ENCODE assay signal across 11 cellular contexts in the genomic region with DNA sequence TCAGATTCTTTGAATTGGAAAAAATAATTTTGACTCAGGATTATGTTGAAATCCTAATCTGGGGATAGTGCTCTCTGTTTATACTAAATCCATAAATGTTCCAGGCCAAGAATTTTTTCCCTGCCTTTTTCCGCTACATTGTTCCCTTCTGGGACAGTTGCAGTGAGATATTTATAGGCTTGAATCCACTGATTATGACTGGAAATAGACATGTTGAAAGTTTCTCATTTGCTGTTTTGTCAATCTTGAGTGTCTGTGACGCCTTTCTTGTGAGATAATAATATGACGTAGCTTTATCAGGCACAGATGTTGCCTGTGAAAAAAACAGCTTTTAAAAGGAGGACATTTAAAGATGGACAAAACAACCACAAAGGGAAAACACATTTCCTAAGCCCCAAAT.
DNase-seq lines count a peak whose midpoint lies in the region; ATAC-seq and TF ChIP-seq lines count a peak whose summit lies in the region.
"Had no signal": no experiment of that assay in that cellular context is flagged by ENCODE, and none has a peak within 500 bp of the region (broad histone marks: within the 10 kb centered on the region; RNA-seq: fewer than 3 reads in every experiment).

No MANE protein-coding gene starts in this region.

- peak overlapping the region; percentile 69 for H2BK5ac ChIP-seq in IMR-90 (ENCODE audit: low read depth, low read length, poor library complexity, severe bottlenecking)

- H3K36me3 Mint-ChIP-seq in brain = peaks cover 75% of the 10 kb centered on the region

- no peak for TF ChIP-seq RAD21 in IMR-90 (IDR thresholded peaks at IDR 0.05; ENCODE audit: low read length)

- no peak for TF ChIP-seq CTCF in IMR-90 (conservative IDR thresholded peaks at IDR 0.05; ENCODE audit: low read depth, low read length)
- TF ChIP-seq CTCF in brain (conservative IDR thresholded peaks at IDR 0.05) = no peak
- no peak for TF ChIP-seq CTCF in left lung (IDR thresholded peaks at IDR 0.05)
- TF ChIP-seq CTCF in stomach (IDR thresholded peaks at IDR 0.05) = no peak

- CTCF ChIA-PET in IMR-90 (lab: Yijun Ruan, JAX) = interaction anchor here (0.6 kb wide), 1 partner anchor 109 kb away, joined by 3 read pairs; no protein-coding TSS in a partner anchor

- H3K4ac ChIP-seq in IMR-90 (ENCODE audit: low read depth, low read length) = no peak overlapping the region

- H2BK15ac ChIP-seq in IMR-90 (ENCODE audit: low read depth, low read length) = no peak overlapping the region

- no peak for TF ChIP-seq EP300 in stomach (IDR thresholded peaks at IDR 0.05)

- no peak overlapping the region for H3K56ac ChIP-seq in IMR-90 (ENCODE audit: extremely low read depth, insufficient read depth, low read length)

- peak overlapping the region in 3 of 5 experiments; percentile 84 to 90 (median 84) for H3K27ac Mint-ChIP-seq in brain

- H3K36me3 ChIP-seq in IMR-90 (ENCODE audit: control insufficient read depth, insufficient read depth, low read length) = peaks cover 89% of the 10 kb centered on the region
- H3K36me3 ChIP-seq in left lung = peaks cover 0 to 41% of the 10 kb centered on the region in 2 donors
- peaks cover 6 to 61% (median 47%) of the 10 kb centered on the region in 4 donors for H3K36me3 ChIP-seq in stomach

- H3K9ac ChIP-seq in IMR-90 (ENCODE audit: low read depth, low read length) = peak overlapping the region; percentile 29; the same call in 1 of the 2 replicates

- WGBS in IMR-90 (ENCODE audit: extremely low coverage in 2 of 2, insufficient read length in 1 of 2), 2 experiments = no CpG with 5 or more reads among the region's 3 CpGs
- 47 to 62% (median 53%) methylated on average over 3 of the region's 3 CpGs for WGBS in stomach, 5 donors

- 0 out of 2 replicates have a peak overlapping the region, but pooled peaks have one; percentile 8 for H3K4me3 ChIP-seq in IMR-90 (ENCODE audit: insufficient read depth, low read depth, low read length)
- no peak overlapping the region for H3K4me3 ChIP-seq in left lung
- peak overlapping the region in 2 of 4 donors; percentile 12 to 39 for H3K4me3 ChIP-seq in stomach
- H3K4me3 ChIP-seq: SJSA1 had no signal

- H3K9me3 ChIP-seq in IMR-90 (ENCODE audit: control insufficient read depth, insufficient read depth, low read length) (no peaks in the 10 kb centered on the region), left lung (no peaks in the 10 kb centered on the region), stomach (no peaks in the 10 kb centered on the region)
- H3K9me3 ChIP-seq: SJSA1 had no signal

- in situ Hi-C loops in IMR-90 (cut with MboI; ENCODE audit: low sequenced_read_pairs) = no loop called here

- H4K5ac ChIP-seq in IMR-90 (ENCODE audit: low read depth, low read length) = no peak overlapping the region

- H3K9me1 ChIP-seq in IMR-90 (ENCODE audit: insufficient read depth, low read length) = peaks cover 24% of the 10 kb centered on the region

- dilution Hi-C loops in IMR-90 (cut with HindIII; ENCODE audit: low sequenced_read_pairs, unreplicated experiment) = no loop called here

- TF ChIP-seq POLR2A in IMR-90 (IDR thresholded peaks at IDR 0.05; ENCODE audit: low read depth, low read length) (no peak), stomach (IDR thresholded peaks at IDR 0.05) (no peak)

- H2AK9ac ChIP-seq in IMR-90 (replicated peaks; ENCODE audit: low read depth, low read length, poor library complexity) = no peak overlapping the region

- no peak overlapping the region for H4K91ac ChIP-seq in IMR-90 (ENCODE audit: insufficient read depth, low read depth, low read length)

- POLR2A ChIA-PET in IMR-90 (lab: Charles Lee; ENCODE audit: unreplicated experiment) = no interaction called here

- peaks cover 64% of the 10 kb centered on the region for H3K4me1 Mint-ChIP-seq in brain

- peak overlapping the region; percentile 100 for H3K4me2 ChIP-seq in IMR-90 (ENCODE audit: low read depth, low read length)

- H3K27me3 ChIP-seq in IMR-90 (ENCODE audit: control insufficient read depth, insufficient read depth, low read length) = no peaks in the 10 kb centered on the region
- no peaks in the 10 kb centered on the region for H3K27me3 ChIP-seq in left lung
- H3K27me3 ChIP-seq in stomach = no peaks in the 10 kb centered on the region
- H3K27me3 ChIP-seq: SJSA1 had no signal

- H3K27me3 Mint-ChIP-seq in brain = no peaks in the 10 kb centered on the region

- peaks cover 9 to 80% of the 10 kb centered on the region in 2 experiments for H3K79me1 ChIP-seq in IMR-90 (ENCODE audit: low read depth in 1 of 2, low read length in 2 of 2)

- H3K14ac ChIP-seq in IMR-90 (replicated peaks; ENCODE audit: low read depth, low read length) = no peak overlapping the region

- intact Hi-C loops in IMR-90 (cut with micrococcal nuclease) (loop anchor here (10.0 kb wide), 2 partner anchors 303 to 1243 kb away; no protein-coding TSS in a partner anchor), left lung (cut with DNase I) (no loop called here), stomach (cut with DNase I; ENCODE audit: low total_unique reads) (no loop called here)

- H2AFZ ChIP-seq in IMR-90 (replicated peaks; ENCODE audit: low read length, poor library complexity) = no peak overlapping the region

- H2BK120ac ChIP-seq in IMR-90 (ENCODE audit: low read depth, low read length) = no peak overlapping the region

- no TSS peak for BruUV-seq in IMR-90 (replicated peaks; lab: Mats Ljungman, UMichigan)

- H3K4me1 ChIP-seq in IMR-90 (ENCODE audit: control insufficient read depth, insufficient read depth, low read length) = peaks cover 28% of the 10 kb centered on the region
- peaks cover 22 to 75% of the 10 kb centered on the region in 2 donors for H3K4me1 ChIP-seq in left lung
- H3K4me1 ChIP-seq in stomach = peaks cover 28 to 93% (median 64%) of the 10 kb centered on the region in 4 donors

- H4K20me1 ChIP-seq in IMR-90 (ENCODE audit: insufficient read depth, low read length) = peaks cover 82% of the 10 kb centered on the region

- peak overlapping the region; percentile 32; the same call in 1 of the 2 replicates for H3K18ac ChIP-seq in IMR-90 (ENCODE audit: low read depth, low read length)

- no peak overlapping the region for H2BK20ac ChIP-seq in IMR-90 (ENCODE audit: low read depth, low read length)

- no peak overlapping the region for H2AK5ac ChIP-seq in IMR-90 (ENCODE audit: low read depth, low read length)

- ATAC-seq in IMR-90 (ENCODE audit: low read depth) (no peak), left lung (peak; percentile 34), GM19351 (IDR thresholded peaks at IDR 0.05; ENCODE audit: unreplicated experiment) (no peak), GM18520 (IDR thresholded peaks at IDR 0.05; ENCODE audit: unreplicated experiment) (no peak)

- DNase-seq in IMR-90 (no peak), left lung (no peak), stomach (no peak), SIG-M5 treated with dmso at 0.1 percent for 504 hours (lab: John Stamatoyannopoulos, UW; ENCODE audit: unreplicated experiment) (no peak)
- DNase-seq in stimulated activated CD4-positive, alpha-beta T cell treated with anti-CD3 and anti-CD28 coated beads, Interleukin-12 subunit alpha, Interleukin-12 subunit beta, amount 100 ng/mL, for 4 hours = no peak
- DNase-seq: NCI-H2107; stimulated activated naive CD4-positive, alpha-beta T cell treated with Interleukin-2 at 50 U/mL for 16 hours had no signal

- H3K23ac ChIP-seq in IMR-90 (ENCODE audit: low read depth, low read length) = peak overlapping the region; percentile 52; the same call in 1 of the 2 replicates

- H3K9me3 Mint-ChIP-seq in brain = peaks cover 0 to 4% (median 0%) of the 10 kb centered on the region in 5 experiments

- H3K27ac ChIP-seq in IMR-90 (ENCODE audit: insufficient read depth, low read length) (peak overlapping the region; percentile 54; the same call in 1 of the 2 replicates), left lung (peak overlapping the region; percentile 74 to 79), stomach (peak overlapping the region in 4 of 5 donors; percentile 66 to 89 (median 74))
- H3K27ac ChIP-seq: SJSA1 had no signal

- peak overlapping the region in 3 of 5 experiments; percentile 9 to 29 (median 12) for H3K4me3 Mint-ChIP-seq in brain

- H4K8ac ChIP-seq in IMR-90 (ENCODE audit: low read depth in 2 of 2, low read length in 2 of 2) = no peak overlapping the region

TF ChIP-seq in IMR-90, 13 proteins besides CTCF, POLR2A, EP300 and RAD21:
- TF ChIP-seq SMC3 (IDR thresholded peaks at IDR 0.05; ENCODE audit: low read depth, low read length) (no peak), MAFK (IDR thresholded peaks at IDR 0.05; ENCODE audit: low read depth, low read length) (no peak), MXI1 (IDR thresholded peaks at IDR 0.05; ENCODE audit: borderline replicate concordance, low read depth, low read length) (no peak), NFE2L2 (IDR thresholded peaks at IDR 0.05; ENCODE audit: low read depth, low read length) (no peak), RFX5 (IDR thresholded peaks at IDR 0.05; ENCODE audit: low read depth, low read length) (no peak), FOS (IDR thresholded peaks at IDR 0.05; ENCODE audit: low read depth, low read length) (no peak), CHD1 (IDR thresholded peaks at IDR 0.05; ENCODE audit: low read depth, low read length) (no peak), RCOR1 (IDR thresholded peaks at IDR 0.05; ENCODE audit: insufficient replicate concordance, low read length) (no peak), CEBPB (IDR thresholded peaks at IDR 0.05; ENCODE audit: low read depth, low read length) (no peak), BHLHE40 (IDR thresholded peaks at IDR 0.05; ENCODE audit: low read depth, low read length) (no peak), MAZ (IDR thresholded peaks at IDR 0.05; ENCODE audit: borderline replicate concordance, low read depth, low read length) (no peak)
- TF ChIP-seq, protein P1, sequence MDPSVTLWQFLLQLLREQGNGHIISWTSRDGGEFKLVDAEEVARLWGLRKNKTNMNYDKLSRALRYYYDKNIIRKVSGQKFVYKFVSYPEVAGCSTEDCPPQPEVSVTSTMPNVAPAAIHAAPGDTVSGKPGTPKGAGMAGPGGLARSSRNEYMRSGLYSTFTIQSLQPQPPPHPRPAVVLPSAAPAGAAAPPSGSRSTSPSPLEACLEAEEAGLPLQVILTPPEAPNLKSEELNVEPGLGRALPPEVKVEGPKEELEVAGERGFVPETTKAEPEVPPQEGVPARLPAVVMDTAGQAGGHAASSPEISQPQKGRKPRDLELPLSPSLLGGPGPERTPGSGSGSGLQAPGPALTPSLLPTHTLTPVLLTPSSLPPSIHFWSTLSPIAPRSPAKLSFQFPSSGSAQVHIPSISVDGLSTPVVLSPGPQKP (IDR thresholded peaks at IDR 0.05; ENCODE audit: borderline replicate concordance, low read depth, low read length) = no peak
- TF ChIP-seq, protein P2, sequence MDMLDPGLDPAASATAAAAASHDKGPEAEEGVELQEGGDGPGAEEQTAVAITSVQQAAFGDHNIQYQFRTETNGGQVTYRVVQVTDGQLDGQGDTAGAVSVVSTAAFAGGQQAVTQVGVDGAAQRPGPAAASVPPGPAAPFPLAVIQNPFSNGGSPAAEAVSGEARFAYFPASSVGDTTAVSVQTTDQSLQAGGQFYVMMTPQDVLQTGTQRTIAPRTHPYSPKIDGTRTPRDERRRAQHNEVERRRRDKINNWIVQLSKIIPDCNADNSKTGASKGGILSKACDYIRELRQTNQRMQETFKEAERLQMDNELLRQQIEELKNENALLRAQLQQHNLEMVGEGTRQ (IDR thresholded peaks at IDR 0.05; ENCODE audit: low read depth, low read length) = no peak
